In the genomic region with DNA sequence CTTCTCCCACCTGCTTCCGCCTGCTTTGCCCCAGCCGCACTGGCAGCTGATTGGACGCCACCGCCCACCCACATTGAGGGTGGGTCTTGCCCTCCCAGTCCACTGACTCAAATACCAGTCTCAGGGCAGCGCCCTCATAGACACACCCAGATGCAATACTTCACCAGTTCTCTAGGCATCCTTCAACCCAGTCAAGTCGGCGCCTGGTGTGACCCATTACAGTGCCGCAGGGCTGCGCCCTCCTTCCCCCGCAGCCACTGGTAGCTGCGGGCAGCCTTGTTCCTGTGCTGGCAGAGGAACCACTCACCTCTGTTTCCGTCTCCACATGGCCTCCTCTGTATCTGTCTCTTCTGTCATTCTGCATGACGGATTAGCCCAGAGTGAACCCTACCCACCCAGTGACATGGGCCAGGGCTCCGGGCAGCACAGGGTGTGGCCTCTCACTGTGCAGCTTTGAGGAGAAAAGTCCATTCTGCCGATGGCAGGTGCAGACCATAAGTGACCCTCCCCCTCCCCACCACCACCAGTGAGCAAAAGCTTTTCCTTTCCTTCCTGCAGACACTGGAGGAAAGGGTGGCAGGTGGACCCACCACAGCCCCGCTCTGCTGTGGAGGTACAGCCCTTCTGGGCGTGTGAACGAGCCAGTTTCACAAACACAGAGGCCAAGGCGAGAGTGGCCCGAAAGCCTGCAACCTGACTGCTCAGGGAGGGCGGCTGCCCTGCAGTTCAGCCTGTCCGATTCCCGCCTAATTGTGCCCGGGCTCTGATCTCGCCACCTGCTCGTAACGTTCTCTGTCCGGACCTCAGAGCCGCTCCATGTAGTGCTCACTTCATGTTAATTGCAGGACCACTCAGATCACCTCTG, we compare ENCODE assay signal across 1 cellular context.
A peak's percentile ranks its signal among the peaks of the same experiment; 100 is the strongest.
TF ChIP-seq lines count a peak whose summit lies in the region.

No MANE protein-coding gene starts in this region.

TF ChIP-seq in HepG2, 621 proteins besides CTCF, POLR2A, EP300 and RAD21 (continued from another document):
- 0 out of 2 replicates have a peak, but pooled peaks have one; percentile 1 for TF ChIP-seq ZNF609 (CRISPR knock-in tag; IDR thresholded peaks at IDR 0.05; ENCODE audit: borderline replicate concordance)
- TF ChIP-seq KAT7 (CRISPR knock-in tag; IDR thresholded peaks at IDR 0.05; ENCODE audit: borderline replicate concordance) = no peak
- no peak for TF ChIP-seq ZNF292 (CRISPR knock-in tag; IDR thresholded peaks at IDR 0.05; ENCODE audit: borderline replicate concordance, low read depth)
- TF ChIP-seq ZNF281 (CRISPR knock-in tag; IDR thresholded peaks at IDR 0.05; ENCODE audit: borderline replicate concordance) = peak; percentile 40; the same call in 1 of the 2 replicates
- TF ChIP-seq CENPT (CRISPR knock-in tag; IDR thresholded peaks at IDR 0.05; ENCODE audit: low read depth) = 0 out of 2 replicates have a peak, but pooled peaks have one; percentile 13
- TF ChIP-seq ZNF605 (CRISPR knock-in tag; IDR thresholded peaks at IDR 0.05) = peak; percentile 43; the same call in 1 of the 2 replicates
- TF ChIP-seq ZNF331 (CRISPR knock-in tag; IDR thresholded peaks at IDR 0.05) = 0 out of 2 replicates have a peak, but pooled peaks have one; percentile 28
- 0 out of 2 replicates have a peak, but pooled peaks have one; percentile 12 for TF ChIP-seq KMT2B (CRISPR knock-in tag; IDR thresholded peaks at IDR 0.05)
- TF ChIP-seq KDM5B (CRISPR knock-in tag; IDR thresholded peaks at IDR 0.05; ENCODE audit: borderline replicate concordance) = 0 out of 2 replicates have a peak, but pooled peaks have one; percentile 17
- 0 out of 2 replicates have a peak, but pooled peaks have one; percentile 24 for TF ChIP-seq FLYWCH1 (CRISPR knock-in tag; IDR thresholded peaks at IDR 0.05)
- 0 out of 2 replicates have a peak, but pooled peaks have one; percentile 48 for TF ChIP-seq HNRNPL (IDR thresholded peaks at IDR 0.05; ENCODE audit: low read depth, low read length)
- TF ChIP-seq, protein P1, sequence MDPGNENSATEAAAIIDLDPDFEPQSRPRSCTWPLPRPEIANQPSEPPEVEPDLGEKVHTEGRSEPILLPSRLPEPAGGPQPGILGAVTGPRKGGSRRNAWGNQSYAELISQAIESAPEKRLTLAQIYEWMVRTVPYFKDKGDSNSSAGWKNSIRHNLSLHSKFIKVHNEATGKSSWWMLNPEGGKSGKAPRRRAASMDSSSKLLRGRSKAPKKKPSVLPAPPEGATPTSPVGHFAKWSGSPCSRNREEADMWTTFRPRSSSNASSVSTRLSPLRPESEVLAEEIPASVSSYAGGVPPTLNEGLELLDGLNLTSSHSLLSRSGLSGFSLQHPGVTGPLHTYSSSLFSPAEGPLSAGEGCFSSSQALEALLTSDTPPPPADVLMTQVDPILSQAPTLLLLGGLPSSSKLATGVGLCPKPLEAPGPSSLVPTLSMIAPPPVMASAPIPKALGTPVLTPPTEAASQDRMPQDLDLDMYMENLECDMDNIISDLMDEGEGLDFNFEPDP (CRISPR knock-in tag; conservative IDR thresholded peaks at IDR 0.05) = 0 out of 2 replicates have a peak, but pooled peaks have one; percentile 47
- TF ChIP-seq SOX5 (CRISPR knock-in tag; IDR thresholded peaks at IDR 0.05; ENCODE audit: borderline replicate concordance) = peak; percentile 20; the same call in 1 of the 2 replicates
- TF ChIP-seq, protein P2, sequence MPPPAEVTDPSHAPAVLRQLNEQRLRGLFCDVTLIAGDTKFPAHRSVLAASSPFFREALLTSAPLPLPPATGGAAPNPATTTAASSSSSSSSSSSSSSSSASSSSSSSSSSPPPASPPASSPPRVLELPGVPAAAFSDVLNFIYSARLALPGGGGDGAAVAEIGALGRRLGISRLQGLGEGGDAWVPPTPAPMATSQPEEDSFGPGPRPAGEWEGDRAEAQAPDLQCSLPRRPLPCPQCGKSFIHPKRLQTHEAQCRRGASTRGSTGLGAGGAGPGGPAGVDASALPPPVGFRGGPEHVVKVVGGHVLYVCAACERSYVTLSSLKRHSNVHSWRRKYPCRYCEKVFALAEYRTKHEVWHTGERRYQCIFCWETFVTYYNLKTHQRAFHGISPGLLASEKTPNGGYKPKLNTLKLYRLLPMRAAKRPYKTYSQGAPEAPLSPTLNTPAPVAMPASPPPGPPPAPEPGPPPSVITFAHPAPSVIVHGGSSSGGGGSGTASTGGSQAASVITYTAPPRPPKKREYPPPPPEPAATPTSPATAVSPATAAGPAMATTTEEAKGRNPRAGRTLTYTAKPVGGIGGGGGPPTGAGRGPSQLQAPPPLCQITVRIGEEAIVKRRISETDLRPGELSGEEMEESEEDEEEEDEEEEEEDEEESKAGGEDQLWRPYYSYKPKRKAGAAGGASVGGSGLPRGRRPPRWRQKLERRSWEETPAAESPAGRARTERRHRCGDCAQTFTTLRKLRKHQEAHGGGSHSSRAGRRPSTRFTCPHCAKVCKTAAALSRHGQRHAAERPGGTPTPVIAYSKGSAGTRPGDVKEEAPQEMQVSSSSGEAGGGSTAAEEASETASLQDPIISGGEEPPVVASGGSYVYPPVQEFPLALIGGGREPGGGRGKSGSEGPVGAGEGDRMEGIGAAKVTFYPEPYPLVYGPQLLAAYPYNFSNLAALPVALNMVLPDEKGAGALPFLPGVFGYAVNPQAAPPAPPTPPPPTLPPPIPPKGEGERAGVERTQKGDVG (CRISPR knock-in tag; IDR thresholded peaks at IDR 0.05; ENCODE audit: borderline replicate concordance) = 0 out of 2 replicates have a peak, but pooled peaks have one; percentile 41
- peak; percentile 60; the same call in 1 of the 2 replicates for TF ChIP-seq ZNF652 (CRISPR knock-in tag; IDR thresholded peaks at IDR 0.05; ENCODE audit: borderline replicate concordance, low read depth)
- TF ChIP-seq HHEX (CRISPR knock-in tag; IDR thresholded peaks at IDR 0.05) = no peak
TF ChIP-seq in HepG2: peak in this region for 47.
